Comparison of ENCODE assay signal across 1 cellular context in genomic region chr16:31142109-31143035, GRCh38.
TF ChIP-seq lines count a peak whose summit lies in the region.

No MANE protein-coding gene starts in this region.

TF ChIP-seq in HepG2, 621 proteins besides CTCF, POLR2A, EP300 and RAD21 (continued from another document and continues in another):
- TF ChIP-seq RNF219 (CRISPR knock-in tag; IDR thresholded peaks at IDR 0.05) (no peak), ZNF414 (CRISPR knock-in tag; IDR thresholded peaks at IDR 0.05) (peak; percentile 76; the same call in 1 of the 2 replicates), RBFOX2 (IDR thresholded peaks at IDR 0.05; ENCODE audit: low read depth, low read length) (peak; percentile 67; the same call in 1 of the 2 replicates), PLSCR1 (CRISPR knock-in tag; IDR thresholded peaks at IDR 0.05; ENCODE audit: borderline replicate concordance) (no peak), ZGPAT (CRISPR knock-in tag; IDR thresholded peaks at IDR 0.05) (peak; percentile 89), SATB2 (CRISPR knock-in tag; IDR thresholded peaks at IDR 0.05) (no peak), IRF9 (CRISPR knock-in tag; IDR thresholded peaks at IDR 0.05; ENCODE audit: borderline replicate concordance) (peak; percentile 54; the same call in 1 of the 2 replicates), DR1 (CRISPR knock-in tag; IDR thresholded peaks at IDR 0.05) (peak; percentile 81), CEBPG (CRISPR knock-in tag; IDR thresholded peaks at IDR 0.05) (no peak), ZNF646 (CRISPR knock-in tag; IDR thresholded peaks at IDR 0.05) (no peak), ZNF142 (CRISPR knock-in tag; IDR thresholded peaks at IDR 0.05) (no peak; the same call in 1 of the 2 replicates), SOX6 (IDR thresholded peaks at IDR 0.05) (no peak), SOX6 (CRISPR knock-in tag; IDR thresholded peaks at IDR 0.05) (peak; percentile 75), ZNF709 (CRISPR knock-in tag; IDR thresholded peaks at IDR 0.05) (peak; percentile 86; the same call in 1 of the 2 replicates), SMC3 (IDR thresholded peaks at IDR 0.05; ENCODE audit: low read length) (peak; percentile 67; the same call in 1 of the 2 replicates), ZBTB8A (CRISPR knock-in tag; IDR thresholded peaks at IDR 0.05; ENCODE audit: borderline replicate concordance, low read depth) (no peak), ZNF10 (CRISPR knock-in tag; IDR thresholded peaks at IDR 0.05; ENCODE audit: borderline replicate concordance, low read depth) (no peak), ZNF260 (CRISPR knock-in tag; IDR thresholded peaks at IDR 0.05; ENCODE audit: borderline replicate concordance, low read depth) (no peak), ZNF441 (CRISPR knock-in tag; IDR thresholded peaks at IDR 0.05; ENCODE audit: borderline replicate concordance) (no peak; the same call in 1 of the 2 replicates), MIER2 (CRISPR knock-in tag; IDR thresholded peaks at IDR 0.05) (no peak), HIC2 (CRISPR knock-in tag; IDR thresholded peaks at IDR 0.05; ENCODE audit: low read depth) (peak; percentile 97), SNAPC4 (CRISPR knock-in tag; IDR thresholded peaks at IDR 0.05) (0 out of 2 replicates have a peak, but pooled peaks have one; percentile 9)
